ENCODE assay signal across 20 cellular contexts in the genomic region with DNA sequence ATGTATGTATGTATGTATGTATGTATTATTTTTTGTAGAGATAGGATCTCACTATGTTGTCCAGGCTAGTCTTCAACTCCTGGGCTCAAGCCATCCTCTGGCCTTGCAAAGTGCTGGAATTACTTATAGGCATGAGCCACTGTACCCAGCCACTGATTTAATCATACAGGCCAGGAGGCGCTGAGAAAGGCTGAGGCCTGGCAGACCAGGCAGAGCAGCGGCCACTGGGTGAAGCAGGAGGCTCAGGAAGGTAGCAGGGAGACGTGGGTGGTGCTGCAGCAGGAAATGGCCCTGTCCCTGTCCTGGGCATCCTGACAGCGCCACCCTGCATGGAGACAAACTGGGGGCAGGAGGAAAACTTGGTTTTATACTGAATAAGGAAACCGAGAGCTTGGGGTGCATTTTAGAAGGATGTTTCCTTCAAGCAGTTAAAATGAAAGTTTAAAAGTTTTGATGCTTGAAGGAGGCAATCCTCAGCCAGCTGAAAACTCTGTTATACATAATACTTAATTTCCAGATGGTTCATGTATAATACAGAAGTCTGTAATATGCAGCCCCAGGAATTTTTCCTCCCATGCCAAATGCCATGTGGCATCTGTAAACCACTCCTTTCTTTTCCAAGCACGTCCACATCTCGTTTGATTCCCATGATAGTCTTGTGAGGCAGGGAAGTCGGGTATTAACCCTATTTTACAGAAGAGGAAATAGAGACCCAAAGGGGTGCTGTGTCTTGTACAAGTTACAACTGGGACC.
DNase-seq lines count a peak whose midpoint lies in the region; TF ChIP-seq lines count a peak whose summit lies in the region.
"Had no signal": no experiment of that assay in that cellular context is flagged by ENCODE, and none has a peak within 500 bp of the region (broad histone marks: within the 10 kb centered on the region; RNA-seq: fewer than 3 reads in every experiment).

No MANE protein-coding gene starts in this region.

- H3F3A ChIP-seq in SK-N-SH (replicated peaks; ENCODE audit: insufficient read depth) (no peaks in the 10 kb centered on the region), neural progenitor cell (ENCODE audit: low read depth) (no peaks in the 10 kb centered on the region)

- peaks cover 7% of the 10 kb centered on the region for H3K27me3 Mint-ChIP-seq in neural progenitor cell (ENCODE audit: insufficient read depth, low read depth)

- peak; percentile 22; the same call in 1 of the 2 replicates for TF ChIP-seq RAD21 in SK-N-SH (IDR thresholded peaks at IDR 0.05; ENCODE audit: low read length)

- H3K4me1 ChIP-seq in SK-N-SH (ENCODE audit: control insufficient read depth in 1 of 2, insufficient read depth in 2 of 2, low read depth in 1 of 2, low read length in 1 of 2), result peaks cover 0 to 34% of the 10 kb centered on the region in 2 experiments; a peak in 1 of 4 replicates
- no peaks in the 10 kb centered on the region for H3K4me1 ChIP-seq in neural progenitor cell
- H3K4me1 ChIP-seq: gastroesophageal sphincter, right atrium auricular region, transverse colon had no signal

- no peaks in the 10 kb centered on the region for H3K27me3 ChIP-seq in SK-N-SH (ENCODE audit: insufficient read depth)
- H3K27me3 ChIP-seq in neural progenitor cell, result no peaks in the 10 kb centered on the region
- H3K27me3 ChIP-seq: right atrium auricular region had no signal

- no peak for TF ChIP-seq EP300 in SK-N-SH (IDR thresholded peaks at IDR 0.05; ENCODE audit: borderline replicate concordance in 1 of 2, low read depth in 1 of 2, low read length in 1 of 2)

- peak overlapping the region in 1 of 2 experiments; percentile 54; a peak in 2 of 4 replicates for H3K27ac ChIP-seq in SK-N-SH (ENCODE audit: low read depth in 2 of 2, low read length in 1 of 2)
- no peak overlapping the region for H3K27ac ChIP-seq in neural progenitor cell
- H3K27ac ChIP-seq: epithelial cell of prostate, gastroesophageal sphincter, right atrium auricular region, transverse colon had no signal

- WGBS in SK-N-SH (ENCODE audit: low lambda C conversion rate), result 28% methylated on average over 8 of the region's 8 CpGs

- H3K9me2 ChIP-seq in SK-N-SH, result no peaks in the 10 kb centered on the region

- POLR2A ChIA-PET in SK-N-SH (lab: Yijun Ruan, JAX), result interaction anchor here (1.1 to 1.5 kb wide), 2 partner anchors 11 kb away, joined by 3 to 4 read pairs; no protein-coding TSS in a partner anchor

- DNase-seq in AG08395 (ENCODE audit: low spot score) (peak; percentile 35), H4 (ENCODE audit: low spot score) (peak; percentile 13), SK-N-SH (peak; percentile 71), iPS-NIHi7 (ENCODE audit: extremely low spot score) (peak; percentile 41), COR-L47 (lab: John Stamatoyannopoulos, UW) (no peak), MV-4-11 (lab: John Stamatoyannopoulos, UW) (no peak), neural progenitor cell (ENCODE audit: low spot score) (no peak), mucosa of gallbladder (ENCODE audit: low spot score) (no peak)
- DNase-seq: cortex of kidney; left cardiac atrium; NCI-H2029; SHP77; stimulated activated naive CD4-positive, alpha-beta T cell; transverse colon had no signal

- H3K27ac Mint-ChIP-seq in neural progenitor cell, result no peak overlapping the region
- H3K27ac Mint-ChIP-seq: activated naive CD8-positive, alpha-beta T cell; T-helper 1 cell treated with Interleukin-12 subunit alpha and Interleukin-12 subunit beta and Interleukin-4 antibody, amounts not matched to agents 30 μg/mL and 1 μg/mL, for 36 hours had no signal

- H2AFZ ChIP-seq in SK-N-SH (ENCODE audit: low read depth), result no peak overlapping the region
- H2AFZ ChIP-seq in neural progenitor cell (replicated peaks), result no peak overlapping the region

- no peaks in the 10 kb centered on the region for H3K9me3 ChIP-seq in SK-N-SH
- H3K9me3 ChIP-seq in neural progenitor cell (ENCODE audit: low read depth), result no peaks in the 10 kb centered on the region
- H3K9me3 ChIP-seq: gastroesophageal sphincter, right atrium auricular region, transverse colon had no signal

- H4K20me1 ChIP-seq in SK-N-SH (ENCODE audit: insufficient read depth), result no peaks in the 10 kb centered on the region
- no peaks in the 10 kb centered on the region for H4K20me1 ChIP-seq in neural progenitor cell (ENCODE audit: low read depth)

- CTCF ChIA-PET in SK-N-SH (lab: Yijun Ruan, JAX), result interaction anchor here (1.3 to 2.8 kb wide), 5 partner anchors 11 to 396 kb away, joined by 3 to 18 read pairs (median 6); no protein-coding TSS in a partner anchor

- H3K36me3 ChIP-seq in SK-N-SH (replicated peaks in 1 of 2; ENCODE audit: control insufficient read depth in 1 of 2, insufficient read depth in 2 of 2, low read length in 1 of 2) (no peaks in the 10 kb centered on the region), neural progenitor cell (no peaks in the 10 kb centered on the region)
- H3K36me3 ChIP-seq: gastroesophageal sphincter, right atrium auricular region, transverse colon had no signal

- H3K9me3 Mint-ChIP-seq in neural progenitor cell, result peaks cover under 1% of the 10 kb centered on the region
- H3K9me3 Mint-ChIP-seq: T-helper 1 cell treated with Interleukin-12 subunit alpha and Interleukin-12 subunit beta and Interleukin-4 antibody, amounts not matched to agents 30 μg/mL and 1 μg/mL, for 36 hours had no signal

- H3K9ac ChIP-seq in SK-N-SH (no peak overlapping the region), neural progenitor cell (no peak overlapping the region)

- TF ChIP-seq CTCF in SK-N-SH (IDR thresholded peaks at IDR 0.05) (no peak), neural progenitor cell (IDR thresholded peaks at IDR 0.05) (no peak)

- H3K4me2 ChIP-seq in SK-N-SH (no peak overlapping the region), neural progenitor cell (no peak overlapping the region)

- H3K4me3 ChIP-seq in SK-N-SH (ENCODE audit: low read depth in 2 of 2, low read length in 1 of 2) (no peak overlapping the region), neural progenitor cell (no peak overlapping the region)
- H3K4me3 ChIP-seq: gastroesophageal sphincter, K562, right atrium auricular region, transverse colon had no signal

- no peaks in the 10 kb centered on the region for H3K36me3 Mint-ChIP-seq in neural progenitor cell
- H3K36me3 Mint-ChIP-seq: activated naive CD8-positive, alpha-beta T cell had no signal

- H3K4me3 Mint-ChIP-seq in neural progenitor cell, result no peak overlapping the region
- H3K4me3 Mint-ChIP-seq: activated naive CD8-positive, alpha-beta T cell; T-helper 1 cell treated with Interleukin-12 subunit alpha and Interleukin-12 subunit beta and Interleukin-4 antibody, amounts not matched to agents 30 μg/mL and 1 μg/mL, for 36 hours had no signal

- no peaks in the 10 kb centered on the region for H3K4me1 Mint-ChIP-seq in neural progenitor cell

- H3K79me2 ChIP-seq in SK-N-SH (ENCODE audit: insufficient read depth) (no peaks in the 10 kb centered on the region), neural progenitor cell (ENCODE audit: low read depth) (no peaks in the 10 kb centered on the region)

TF ChIP-seq in SK-N-SH, 30 proteins besides CTCF, POLR2A, EP300 and RAD21:
- TF ChIP-seq, protein P1, sequence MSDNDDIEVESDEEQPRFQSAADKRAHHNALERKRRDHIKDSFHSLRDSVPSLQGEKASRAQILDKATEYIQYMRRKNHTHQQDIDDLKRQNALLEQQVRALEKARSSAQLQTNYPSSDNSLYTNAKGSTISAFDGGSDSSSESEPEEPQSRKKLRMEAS (IDR thresholded peaks at IDR 0.05; ENCODE audit: low read depth), result no peak
- TF ChIP-seq, protein P2, sequence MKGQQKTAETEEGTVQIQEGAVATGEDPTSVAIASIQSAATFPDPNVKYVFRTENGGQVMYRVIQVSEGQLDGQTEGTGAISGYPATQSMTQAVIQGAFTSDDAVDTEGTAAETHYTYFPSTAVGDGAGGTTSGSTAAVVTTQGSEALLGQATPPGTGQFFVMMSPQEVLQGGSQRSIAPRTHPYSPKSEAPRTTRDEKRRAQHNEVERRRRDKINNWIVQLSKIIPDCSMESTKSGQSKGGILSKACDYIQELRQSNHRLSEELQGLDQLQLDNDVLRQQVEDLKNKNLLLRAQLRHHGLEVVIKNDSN (IDR thresholded peaks at IDR 0.05; ENCODE audit: borderline replicate concordance, low read depth), result no peak
- no peak for TF ChIP-seq JUND (IDR thresholded peaks at IDR 0.05)
- peak; percentile 26; the same call in 1 of the 2 replicates for TF ChIP-seq MXI1 (IDR thresholded peaks at IDR 0.05; ENCODE audit: low read depth, low read length)
- 0 out of 2 replicates have a peak, but pooled peaks have one; percentile 58 for TF ChIP-seq GATA2 (CRISPR knock-in tag; IDR thresholded peaks at IDR 0.05)
- TF ChIP-seq RCOR1 (IDR thresholded peaks at IDR 0.05; ENCODE audit: low read length), result 0 out of 2 replicates have a peak, but pooled peaks have one; percentile 22
TF ChIP-seq in SK-N-SH: peak in this region for 3.

Comparison
In these comparisons a context has a peak if more than half of its experiments do, and no peak if none do; other contexts are left out.
1. DNase-seq: peak in AG08395 (single experiment), H4 (single experiment), SK-N-SH (single experiment) and iPS-NIHi7 (single experiment); none in COR-L47 (single experiment), MV-4-11 (single experiment), neural progenitor cell (single experiment) and mucosa of gallbladder (single experiment).